Comparison of ENCODE assay signal across 1 cellular context in the genomic region with DNA sequence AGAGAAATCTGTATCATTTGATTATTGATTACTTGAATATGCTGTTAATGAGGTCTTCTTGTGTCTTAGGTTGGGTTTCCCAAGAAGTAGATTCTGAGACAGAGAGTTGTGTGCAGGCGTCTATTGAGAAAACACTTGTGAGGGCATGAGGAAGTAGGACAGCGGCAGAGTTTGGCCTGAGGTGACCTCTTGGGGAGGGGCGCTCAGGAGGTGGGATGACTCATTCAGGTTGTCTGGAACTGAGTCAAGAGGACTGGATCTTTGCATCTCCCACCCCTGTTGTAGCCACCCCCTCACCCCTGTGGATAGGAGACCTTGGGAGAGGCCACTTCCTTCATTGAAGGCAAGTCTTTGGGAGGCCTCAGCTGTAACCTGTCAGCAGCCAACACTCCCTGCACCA.
A peak's percentile ranks its signal among the peaks of the same experiment; 100 is the strongest.
TF ChIP-seq lines count a peak whose summit lies in the region.

No MANE protein-coding gene starts in this region.

TF ChIP-seq in K562, 482 proteins besides CTCF, POLR2A, EP300 and RAD21 (continued from another document):
- TF ChIP-seq SMARCA4 (IDR thresholded peaks at IDR 0.05) (peak; percentile 65; the same call in 1 of the 2 replicates), SP2 (IDR thresholded peaks at IDR 0.05; ENCODE audit: extremely low read depth, low read depth, low read length, poor library complexity, severe bottlenecking) (no peak), FOXK2 (conservative IDR thresholded peaks at IDR 0.05 in 1 of 2, IDR thresholded peaks at IDR 0.05 in 1 of 2; ENCODE audit: low read depth in 2 of 2) (peak in 1 of 2 experiments; percentile 58; a peak in 1 of 4 replicates), RCOR1 (IDR thresholded peaks at IDR 0.05; ENCODE audit: borderline replicate concordance in 1 of 2, low read depth in 2 of 2, low read length in 2 of 2) (peak in 1 of 2 experiments; percentile 66; a peak in 2 of 4 replicates), ZEB2 (IDR thresholded peaks at IDR 0.05) (peak; percentile 73; the same call in 1 of the 2 replicates), XRCC5 (IDR thresholded peaks at IDR 0.05; ENCODE audit: low read depth, low read length) (no peak), SPI1 (IDR thresholded peaks at IDR 0.05; ENCODE audit: borderline replicate concordance, low read depth, low read length) (peak; percentile 51; the same call in 1 of the 2 replicates), DPF2 (IDR thresholded peaks at IDR 0.05) (peak; percentile 60), EGR1 (conservative IDR thresholded peaks at IDR 0.05) (peak; percentile 69), FOXJ2 (tag; IDR thresholded peaks at IDR 0.05) (no peak), HDAC6 (IDR thresholded peaks at IDR 0.05; ENCODE audit: low read depth, low read length) (no peak), CBX5 (IDR thresholded peaks at IDR 0.05; ENCODE audit: borderline replicate concordance, low read depth) (no peak), OTX1 (CRISPR knock-in tag; IDR thresholded peaks at IDR 0.05) (no peak), NCOA1 (IDR thresholded peaks at IDR 0.05; ENCODE audit: low read depth) (peak; percentile 59; the same call in 1 of the 2 replicates), MBD2 (IDR thresholded peaks at IDR 0.05; ENCODE audit: borderline replicate concordance, low read depth) (no peak), ETV5 (CRISPR knock-in tag; IDR thresholded peaks at IDR 0.05; ENCODE audit: low read depth) (no peak), JUND (IDR thresholded peaks at IDR 0.05; ENCODE audit: borderline replicate concordance, low read depth, low read length) (peak; percentile 98), JUND (tag; IDR thresholded peaks at IDR 0.05; ENCODE audit: borderline replicate concordance, low read depth, low read length) (peak; percentile 95; the same call in 2 of the 3 replicates), NEUROD1 (IDR thresholded peaks at IDR 0.05; ENCODE audit: borderline replicate concordance, low read depth, low read length, partially characterized antibody) (peak; percentile 12), POLR2G (IDR thresholded peaks at IDR 0.05; ENCODE audit: low read depth, low read length) (no peak), CHD4 (IDR thresholded peaks at IDR 0.05; ENCODE audit: insufficient read depth, insufficient replicate concordance, low read depth, low read length, poor library complexity, severe bottlenecking) (no peak), CBFA2T3 (IDR thresholded peaks at IDR 0.05) (no peak)
- TF ChIP-seq, protein P1, sequence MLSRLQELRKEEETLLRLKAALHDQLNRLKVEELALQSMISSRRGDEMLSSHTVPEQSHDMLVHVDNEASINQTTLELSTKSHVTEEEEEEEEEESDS (CRISPR knock-in tag; IDR thresholded peaks at IDR 0.05), result no peak
- TF ChIP-seq, protein P2, sequence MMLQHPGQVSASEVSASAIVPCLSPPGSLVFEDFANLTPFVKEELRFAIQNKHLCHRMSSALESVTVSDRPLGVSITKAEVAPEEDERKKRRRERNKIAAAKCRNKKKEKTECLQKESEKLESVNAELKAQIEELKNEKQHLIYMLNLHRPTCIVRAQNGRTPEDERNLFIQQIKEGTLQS (IDR thresholded peaks at IDR 0.05), result peak; percentile 88
- TF ChIP-seq, protein P2 (CRISPR knock-in tag; conservative IDR thresholded peaks at IDR 0.05), result no peak
- TF ChIP-seq, protein P3, sequence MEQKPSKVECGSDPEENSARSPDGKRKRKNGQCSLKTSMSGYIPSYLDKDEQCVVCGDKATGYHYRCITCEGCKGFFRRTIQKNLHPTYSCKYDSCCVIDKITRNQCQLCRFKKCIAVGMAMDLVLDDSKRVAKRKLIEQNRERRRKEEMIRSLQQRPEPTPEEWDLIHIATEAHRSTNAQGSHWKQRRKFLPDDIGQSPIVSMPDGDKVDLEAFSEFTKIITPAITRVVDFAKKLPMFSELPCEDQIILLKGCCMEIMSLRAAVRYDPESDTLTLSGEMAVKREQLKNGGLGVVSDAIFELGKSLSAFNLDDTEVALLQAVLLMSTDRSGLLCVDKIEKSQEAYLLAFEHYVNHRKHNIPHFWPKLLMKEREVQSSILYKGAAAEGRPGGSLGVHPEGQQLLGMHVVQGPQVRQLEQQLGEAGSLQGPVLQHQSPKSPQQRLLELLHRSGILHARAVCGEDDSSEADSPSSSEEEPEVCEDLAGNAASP (IDR thresholded peaks at IDR 0.05), result peak; percentile 80
- TF ChIP-seq, protein P4, sequence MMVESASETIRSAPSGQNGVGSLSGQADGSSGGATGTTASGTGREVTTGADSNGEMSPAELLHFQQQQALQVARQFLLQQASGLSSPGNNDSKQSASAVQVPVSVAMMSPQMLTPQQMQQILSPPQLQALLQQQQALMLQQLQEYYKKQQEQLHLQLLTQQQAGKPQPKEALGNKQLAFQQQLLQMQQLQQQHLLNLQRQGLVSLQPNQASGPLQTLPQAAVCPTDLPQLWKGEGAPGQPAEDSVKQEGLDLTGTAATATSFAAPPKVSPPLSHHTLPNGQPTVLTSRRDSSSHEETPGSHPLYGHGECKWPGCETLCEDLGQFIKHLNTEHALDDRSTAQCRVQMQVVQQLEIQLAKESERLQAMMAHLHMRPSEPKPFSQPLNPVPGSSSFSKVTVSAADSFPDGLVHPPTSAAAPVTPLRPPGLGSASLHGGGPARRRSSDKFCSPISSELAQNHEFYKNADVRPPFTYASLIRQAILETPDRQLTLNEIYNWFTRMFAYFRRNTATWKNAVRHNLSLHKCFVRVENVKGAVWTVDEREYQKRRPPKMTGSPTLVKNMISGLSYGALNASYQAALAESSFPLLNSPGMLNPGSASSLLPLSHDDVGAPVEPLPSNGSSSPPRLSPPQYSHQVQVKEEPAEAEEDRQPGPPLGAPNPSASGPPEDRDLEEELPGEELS (CRISPR knock-in tag; IDR thresholded peaks at IDR 0.05; ENCODE audit: borderline replicate concordance), result no peak
- TF ChIP-seq, protein P5, sequence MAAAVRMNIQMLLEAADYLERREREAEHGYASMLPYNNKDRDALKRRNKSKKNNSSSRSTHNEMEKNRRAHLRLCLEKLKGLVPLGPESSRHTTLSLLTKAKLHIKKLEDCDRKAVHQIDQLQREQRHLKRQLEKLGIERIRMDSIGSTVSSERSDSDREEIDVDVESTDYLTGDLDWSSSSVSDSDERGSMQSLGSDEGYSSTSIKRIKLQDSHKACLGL (CRISPR knock-in tag; IDR thresholded peaks at IDR 0.05; ENCODE audit: borderline replicate concordance, poor library complexity, severe bottlenecking), result no peak
